ENCODE assay signal across 21 cellular contexts in genomic region chr10:132703305-132704007, GRCh38.
A peak's percentile ranks its signal among the peaks of the same experiment; 100 is the strongest.
DNase-seq lines count a peak whose midpoint lies in the region; ATAC-seq lines count a peak whose summit lies in the region.
"Had no signal": no experiment of that assay in that cellular context is flagged by ENCODE, and none has a peak within 500 bp of the region (broad histone marks: within the 10 kb centered on the region; RNA-seq: fewer than 3 reads in every experiment).

No MANE protein-coding gene starts in this region.

- H2AFZ ChIP-seq in trophoblast cell (ENCODE audit: insufficient read depth, low read length, poor library complexity): no peak overlapping the region

- 100% methylated on average over 4 of the region's 29 CpGs for WGBS in trophoblast cell (ENCODE audit: extremely low coverage, insufficient coverage, insufficient read length)

- no peak overlapping the region for H3K4ac ChIP-seq in trophoblast cell (ENCODE audit: low read depth, low read length)

- no peak overlapping the region for H4K12ac ChIP-seq in trophoblast cell (ENCODE audit: low read depth, low read length)

- H3K4me1 ChIP-seq in trophoblast cell (ENCODE audit: control insufficient read depth in 1 of 2, insufficient read depth in 2 of 2, low read length in 2 of 2): no peaks in the 10 kb centered on the region
- H3K4me1 ChIP-seq: body of pancreas had no signal

- no peak overlapping the region for H2AK5ac ChIP-seq in trophoblast cell (ENCODE audit: low read length)

- DNase-seq in left ventricle myocardium superior: peak; percentile 26
- no peak for DNase-seq in Right ventricle myocardium inferior (ENCODE audit: missing footprints)
- DNase-seq in islet precursor cell: peak; percentile 36
- no peak for DNase-seq in trophoblast cell
- DNase-seq in NCI-H1694 (lab: John Stamatoyannopoulos, UW): no peak
- DNase-seq in activated CD4-positive, CD25-positive, alpha-beta regulatory T cell (lab: John Stamatoyannopoulos, UW): no peak
- DNase-seq in UCSD-AML1 (lab: John Stamatoyannopoulos, UW; ENCODE audit: unreplicated experiment): no peak
- DNase-seq: activated gamma-delta T cell; COR-L47; DMS79 treated with DMSO at 0.1 percent for 48 hours; GF-D8; MM.1S; NCI-H1436; NCI-H2107; NCI-H748 treated with DMSO at 0.1 percent for 48 hours; stimulated activated naive CD8-positive, alpha-beta T cell treated with anti-CD3 and anti-CD28 coated beads, Interleukin-15, Interleukin-2, amounts not matched to agents 100 U/mL and 50 U/mL, for 24 hours; T-helper 2 cell had no signal

- no peaks in the 10 kb centered on the region for H3K79me2 ChIP-seq in trophoblast cell (ENCODE audit: control insufficient read depth, insufficient read depth, low read length, poor library complexity)

- no peaks in the 10 kb centered on the region for H3K27me3 ChIP-seq in trophoblast cell (ENCODE audit: insufficient read depth, low read length)
- H3K27me3 ChIP-seq: body of pancreas had no signal

- H3K4me3 ChIP-seq in trophoblast cell (ENCODE audit: low read depth, low read length): peak overlapping the region; percentile 44
- H3K4me3 ChIP-seq: body of pancreas, thoracic aorta had no signal

- no peak overlapping the region for H3K27ac ChIP-seq in trophoblast cell (ENCODE audit: low read depth, low read length)
- H3K27ac ChIP-seq: body of pancreas, KMS-11, thoracic aorta had no signal

- H3K9ac ChIP-seq in trophoblast cell (ENCODE audit: low read length): no peak overlapping the region
- H3K9ac ChIP-seq: KMS-11 had no signal

- intact Hi-C loops in left ventricle myocardium superior (cut with micrococcal nuclease): no loop called here
- intact Hi-C loops in Right ventricle myocardium inferior (cut with DNase I): no loop called here

- no peak overlapping the region for H3K14ac ChIP-seq in trophoblast cell (ENCODE audit: low read length)

- H4K91ac ChIP-seq in trophoblast cell (ENCODE audit: low read depth, low read length): no peak overlapping the region

- H2BK120ac ChIP-seq in trophoblast cell (ENCODE audit: insufficient read depth, low read length, poor library complexity): no peak overlapping the region

- peaks cover 26% of the 10 kb centered on the region for H3K9me3 ChIP-seq in trophoblast cell (ENCODE audit: insufficient read depth, low read depth, low read length)

- H2BK5ac ChIP-seq in trophoblast cell (ENCODE audit: low read depth, low read length, poor library complexity): no peak overlapping the region

- H3K4me2 ChIP-seq in trophoblast cell (ENCODE audit: low read length): no peak overlapping the region
- H3K4me2 ChIP-seq: KMS-11 had no signal

- no peak for ATAC-seq in left ventricle myocardium superior
- ATAC-seq in Right ventricle myocardium inferior: no peak
- ATAC-seq in GM19035 (IDR thresholded peaks at IDR 0.05; ENCODE audit: unreplicated experiment): no peak
- ATAC-seq: body of pancreas; stimulated activated naive CD8-positive, alpha-beta T cell treated with anti-CD3 and anti-CD28 coated beads, Interleukin-15, Interleukin-2, amounts not matched to agents 100 U/mL and 50 U/mL, for 24 hours had no signal

- H3K79me1 ChIP-seq in trophoblast cell (ENCODE audit: low read length): no peaks in the 10 kb centered on the region

- no peak overlapping the region for H2BK12ac ChIP-seq in trophoblast cell (ENCODE audit: low read length)

- H3K23ac ChIP-seq in trophoblast cell (ENCODE audit: low read length): no peak overlapping the region

- no peak overlapping the region for H3K18ac ChIP-seq in trophoblast cell (ENCODE audit: low read length)

- no peak overlapping the region for H4K8ac ChIP-seq in trophoblast cell (ENCODE audit: low read depth, low read length)

- H3K36me3 ChIP-seq in trophoblast cell (ENCODE audit: control insufficient read depth in 1 of 2, insufficient read depth in 2 of 2, low read length in 2 of 2): peaks cover 23 to 28% of the 10 kb centered on the region in 2 experiments

Comparison
In these comparisons a context has a peak if more than half of its experiments do, and no peak if none do; other contexts are left out.
1. DNase-seq: peak in left ventricle myocardium superior (single experiment) and islet precursor cell (single experiment); none in Right ventricle myocardium inferior (single experiment), trophoblast cell (0 of 2), NCI-H1694 (single experiment), activated CD4-positive, CD25-positive, alpha-beta regulatory T cell (0 of 4) and UCSD-AML1 (single experiment).